ENCODE assay signal across 15 cellular contexts in the genomic region with DNA sequence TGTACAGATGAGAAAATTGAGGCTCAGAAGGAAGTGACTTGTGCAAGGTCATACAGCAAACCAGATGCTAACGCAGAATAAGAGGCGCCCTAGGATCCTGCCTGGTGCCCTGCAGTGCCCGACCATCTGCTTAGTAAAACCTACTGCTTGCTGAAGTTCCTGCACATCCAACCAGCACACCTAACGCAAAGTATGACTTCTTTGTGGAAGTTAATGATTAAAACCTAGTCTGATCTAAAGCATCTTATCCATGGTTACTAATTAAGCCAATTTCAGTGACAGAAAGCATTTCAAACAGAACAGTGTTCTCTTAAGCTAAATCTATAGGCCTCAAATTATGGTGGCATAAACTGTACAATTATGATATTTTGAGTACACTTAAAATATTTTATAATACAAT. TPM values are rescaled to one million over a fixed set of nuclear protein-coding genes. Genes with fewer than 3 reads are reported as not detected.
A peak's percentile ranks its signal among the peaks of the same experiment; 100 is the strongest.
DNase-seq lines count a peak whose midpoint lies in the region; ATAC-seq and TF ChIP-seq lines count a peak whose summit lies in the region.
"Had no signal": no experiment of that assay in that cellular context is flagged by ENCODE, and none has a peak within 500 bp of the region (broad histone marks: within the 10 kb centered on the region; RNA-seq: fewer than 3 reads in every experiment).

No MANE protein-coding gene starts in this region.

- no peak overlapping the region for H3K27ac Mint-ChIP-seq in activated T-helper 17 cell treated with anti-CD3 and anti-CD28 coated beads, Interleukin-2, amount 50 U/mL, for 72 hours

- H3K27ac ChIP-seq in 22Rv1, result peak overlapping the region; percentile 95
- peak overlapping the region; percentile 61 for H3K27ac ChIP-seq in mesenchymal stem cell (ENCODE audit: low read length, poor library complexity, severe bottlenecking)
- H3K27ac ChIP-seq: BLaER1, HL-60 had no signal

- no peak overlapping the region for H3K14ac ChIP-seq in mesenchymal stem cell (ENCODE audit: low read length in 2 of 2)

- H3K36me3 ChIP-seq in mesenchymal stem cell (ENCODE audit: control insufficient read depth in 1 of 2, insufficient read depth in 2 of 2, low read depth in 1 of 2, low read length in 2 of 2), result peaks cover 0 to 6% of the 10 kb centered on the region in 2 experiments
- H3K36me3 ChIP-seq: BLaER1 had no signal

- no peaks in the 10 kb centered on the region for H3K4me1 Mint-ChIP-seq in activated T-helper 17 cell treated with anti-CD3 and anti-CD28 coated beads, Interleukin-2, amount 50 U/mL, for 72 hours

- H3K79me1 ChIP-seq in mesenchymal stem cell (replicated peaks; ENCODE audit: low read length, poor library complexity, severe bottlenecking), result no peaks in the 10 kb centered on the region

- no peaks in the 10 kb centered on the region for H3K9me3 ChIP-seq in mesenchymal stem cell (ENCODE audit: control insufficient read depth, low read length)
- H3K9me3 ChIP-seq: BLaER1 had no signal

- no peak overlapping the region for H3K18ac ChIP-seq in mesenchymal stem cell (ENCODE audit: low read depth in 1 of 2, low read length in 2 of 2)

- peak; percentile 57 for DNase-seq in HuH-7 (ENCODE audit: low spot score)
- peak; percentile 52 for DNase-seq in glomerular visceral epithelial cell (ENCODE audit: extremely low spot score)
- DNase-seq in mesenchymal stem cell, result no peak
- DNase-seq in NK-92 (lab: John Stamatoyannopoulos, UW; ENCODE audit: unreplicated experiment), result no peak
- DNase-seq: activated gamma-delta T cell treated with Interleukin-2 at 50 U/mL for 16 hours; hippocampal formation; NCI-H226; NCI-H82; stimulated activated CD4-positive, alpha-beta T cell treated with anti-CD3 and anti-CD28 coated beads, Interleukin-12 subunit alpha, Interleukin-12 subunit beta, amount 100 ng/mL, for 4 hours had no signal

- no peak overlapping the region for H3K4ac ChIP-seq in mesenchymal stem cell (ENCODE audit: low read depth in 1 of 2, low read length in 2 of 2)

- H4K8ac ChIP-seq in mesenchymal stem cell (ENCODE audit: low read length), result no peak overlapping the region

- H2BK120ac ChIP-seq in mesenchymal stem cell (ENCODE audit: low read depth, low read length), result no peak overlapping the region

- no peaks in the 10 kb centered on the region for H3K27me3 ChIP-seq in mesenchymal stem cell (ENCODE audit: control insufficient read depth in 1 of 2, insufficient read depth in 1 of 2, low read length in 2 of 2)
- H3K27me3 ChIP-seq: BLaER1 had no signal

- H3K27me3 Mint-ChIP-seq in activated T-helper 17 cell treated with anti-CD3 and anti-CD28 coated beads, Interleukin-2, amount 50 U/mL, for 72 hours, result no peaks in the 10 kb centered on the region

- H2BK5ac ChIP-seq in mesenchymal stem cell (ENCODE audit: low read depth, low read length, poor library complexity, severe bottlenecking), result no peak overlapping the region

- 96% methylated on average over 3 of the region's 4 CpGs for WGBS in mesenchymal stem cell

- H2AFZ ChIP-seq in mesenchymal stem cell (ENCODE audit: low read depth, low read length), result no peak overlapping the region

- no peak overlapping the region for H3K4me3 ChIP-seq in mesenchymal stem cell (ENCODE audit: insufficient read depth in 1 of 2, low read depth in 1 of 2, low read length in 2 of 2)
- H3K4me3 ChIP-seq: BLaER1 had no signal

- peaks cover 9% of the 10 kb centered on the region for H3K4me1 ChIP-seq in mesenchymal stem cell (ENCODE audit: control insufficient read depth, insufficient read depth, low read depth, low read length)
- H3K4me1 ChIP-seq: BLaER1 had no signal

- H3K9ac ChIP-seq in mesenchymal stem cell (ENCODE audit: low read length), result no peak overlapping the region
- H3K9ac ChIP-seq: BLaER1 had no signal

- H3K4me2 ChIP-seq in mesenchymal stem cell (ENCODE audit: low read length, poor library complexity, severe bottlenecking), result no peak overlapping the region
- H3K4me2 ChIP-seq: BLaER1 had no signal

- no peak for TF ChIP-seq CTCF in 22Rv1 (IDR thresholded peaks at IDR 0.05)

- no peak overlapping the region for H3K4me3 Mint-ChIP-seq in activated T-helper 17 cell treated with anti-CD3 and anti-CD28 coated beads, Interleukin-2, amount 50 U/mL, for 72 hours

- peaks cover 7% of the 10 kb centered on the region for H3K36me3 Mint-ChIP-seq in activated T-helper 17 cell treated with anti-CD3 and anti-CD28 coated beads, Interleukin-2, amount 50 U/mL, for 72 hours (ENCODE audit: low read depth)

- no peak overlapping the region for H3K23ac ChIP-seq in mesenchymal stem cell (ENCODE audit: low read length in 2 of 2)

- no peak overlapping the region for H2BK15ac ChIP-seq in mesenchymal stem cell (ENCODE audit: low read depth, poor library complexity, severe bottlenecking)

- H2AK5ac ChIP-seq in mesenchymal stem cell (ENCODE audit: low read length, severe bottlenecking), result no peak overlapping the region

- no peak for ATAC-seq in activated T-helper 17 cell treated with anti-CD3 and anti-CD28 coated beads, Interleukin-2, amount 50 U/mL, for 72 hours (replicated peaks)
- ATAC-seq in HG02759 (IDR thresholded peaks at IDR 0.05; ENCODE audit: unreplicated experiment) (no peak), HG03039 (IDR thresholded peaks at IDR 0.05; ENCODE audit: unreplicated experiment) (no peak)

- no peak overlapping the region for H2BK12ac ChIP-seq in mesenchymal stem cell (ENCODE audit: low read length in 2 of 2)

- H3K9me3 Mint-ChIP-seq in activated T-helper 17 cell treated with anti-CD3 and anti-CD28 coated beads, Interleukin-2, amount 50 U/mL, for 72 hours, result no peaks in the 10 kb centered on the region

- H4K91ac ChIP-seq in mesenchymal stem cell (ENCODE audit: low read length), result no peak overlapping the region

RNA-seq across cellular contexts. Expression of a gene that starts 37.3 kb away (rescaled TPM):
- polyA plus RNA-seq in mesenchymal stem cell (2013, experiment 1 of 2), result 1.3 TPM
- polyA plus RNA-seq in mesenchymal stem cell (2013, experiment 2 of 2), result 1.4 TPM
- 1 to 10 TPM; 4.4 to 5.1 TPM for total RNA-seq in activated T-helper 17 cell treated with anti-CD3 and anti-CD28 coated beads, Interleukin-2, amount 50 U/mL, for 72 hours

Comparison
In these comparisons a context has a peak if more than half of its experiments do, and no peak if none do; other contexts are left out.
1. DNase-seq: peak in HuH-7 (single experiment) and glomerular visceral epithelial cell (single experiment); none in mesenchymal stem cell (single experiment) and NK-92 (single experiment).